In the genomic region with DNA sequence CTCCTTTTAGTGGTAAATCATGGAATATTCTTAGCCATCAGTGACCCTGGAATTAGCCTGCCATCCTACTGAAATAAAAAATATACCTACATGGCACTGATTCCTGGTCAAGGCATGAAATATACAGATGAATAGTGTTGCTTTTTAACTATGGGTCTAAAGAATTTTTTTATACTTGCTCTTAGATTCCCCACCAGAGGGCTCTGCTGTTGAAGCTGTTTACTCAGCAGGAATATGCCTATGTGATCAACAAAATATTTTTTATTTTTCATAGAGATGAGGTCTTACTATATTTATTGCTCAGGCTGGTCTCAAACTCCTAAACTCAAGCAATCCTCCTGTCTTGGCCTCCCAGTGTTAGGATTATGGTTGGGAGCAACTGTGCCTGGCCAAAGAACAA, we compare ENCODE assay signal across 12 cellular contexts. TPM values are rescaled to one million over a fixed set of nuclear protein-coding genes. Genes with fewer than 3 reads are reported as not detected.
DNase-seq lines count a peak whose midpoint lies in the region; ATAC-seq and TF ChIP-seq lines count a peak whose summit lies in the region.
"Had no signal": no experiment of that assay in that cellular context is flagged by ENCODE, and none has a peak within 500 bp of the region (broad histone marks: within the 10 kb centered on the region; RNA-seq: fewer than 3 reads in every experiment).

No MANE protein-coding gene starts in this region.

- H3F3A ChIP-seq in GM23248 (ENCODE audit: insufficient read depth) = no peaks in the 10 kb centered on the region
- H3F3A ChIP-seq in SU-DHL-6 (ENCODE audit: insufficient read depth) = 0 out of 2 replicates have a peak, but pooled peaks cover 6% of the 10 kb centered on the region

- no peak for TF ChIP-seq POLR2A in testis (IDR thresholded peaks at IDR 0.05)

- TF ChIP-seq CTCF in AG04449 (IDR thresholded peaks at IDR 0.05; ENCODE audit: insufficient read depth, low read length, missing control alignments) = peak; percentile 2
- TF ChIP-seq CTCF in SU-DHL-6 (IDR thresholded peaks at IDR 0.05; ENCODE audit: insufficient read depth, low read length, poor library complexity, severe bottlenecking) = peak; percentile 38
- peak; percentile 48 for TF ChIP-seq CTCF in fibroblast of villous mesenchyme (IDR thresholded peaks at IDR 0.05; ENCODE audit: insufficient read depth, low read depth, low read length)
- peak in 1 of 3 experiments; percentile 37 for TF ChIP-seq CTCF in testis (IDR thresholded peaks at IDR 0.05)

- in situ Hi-C loops in GM23248 (cut with MboI) = no loop called here

- intact Hi-C loops in testis (cut with DNase I; ENCODE audit: low total_unique reads) = no loop called here

- H3K4me2 ChIP-seq in GM23248 (ENCODE audit: unreplicated experiment) (no peak overlapping the region), SU-DHL-6 (ENCODE audit: low read depth, low read length, poor library complexity, severe bottlenecking) (no peak overlapping the region)

- H3K79me2 ChIP-seq in GM23248 (ENCODE audit: insufficient read depth) (no peaks in the 10 kb centered on the region), SU-DHL-6 (ENCODE audit: insufficient read depth, low read length) (no peaks in the 10 kb centered on the region)

- H2AFZ ChIP-seq in GM23248 (no peak overlapping the region), SU-DHL-6 (ENCODE audit: low read depth, low read length, severe bottlenecking) (no peak overlapping the region)

- DNase-seq in AG04449 (ENCODE audit: low read depth, low spot score) (no peak), GM23248 (peak; percentile 52), fibroblast of villous mesenchyme (ENCODE audit: low read depth) (peak; percentile 34), ecto neural progenitor cell (ENCODE audit: low spot score) (no peak), NCI-H524 (lab: John Stamatoyannopoulos, UW) (no peak), testis (no peak)
- DNase-seq: activated effector memory CD4-positive, alpha-beta T cell treated with Interleukin-2 at 50 U/mL for 16 hours; NCI-H1092; pancreas had no signal

- H3K4me3 ChIP-seq in AG04449 (ENCODE audit: low read depth, low read length) (no peak overlapping the region), GM23248 (no peak overlapping the region), SU-DHL-6 (ENCODE audit: insufficient read depth, low read length, poor library complexity, severe bottlenecking) (no peak overlapping the region), fibroblast of villous mesenchyme (ENCODE audit: low read depth, low read length) (no peak overlapping the region), testis (no peak overlapping the region)
- H3K4me3 ChIP-seq: pancreas had no signal

- H3K36me3 ChIP-seq in GM23248 (ENCODE audit: low read depth) = 0 out of 2 replicates have a peak, but pooled peaks cover 10% of the 10 kb centered on the region
- H3K36me3 ChIP-seq in SU-DHL-6 (ENCODE audit: low read length) = no peaks in the 10 kb centered on the region; the same call in 1 of the 2 replicates
- no peaks in the 10 kb centered on the region for H3K36me3 ChIP-seq in testis (ENCODE audit: low read depth, missing control alignments)

- H3K27ac ChIP-seq in GM23248 (no peak overlapping the region), SU-DHL-6 (ENCODE audit: low read depth, low read length) (no peak overlapping the region), testis (no peak overlapping the region)
- H3K27ac ChIP-seq: pancreas had no signal

- H3K9me2 ChIP-seq in GM23248 (ENCODE audit: insufficient read depth) (no peaks in the 10 kb centered on the region), SU-DHL-6 (replicated peaks; ENCODE audit: insufficient read depth, low read length) (no peaks in the 10 kb centered on the region)

- H3K9ac ChIP-seq in GM23248 (no peak overlapping the region), SU-DHL-6 (ENCODE audit: low read length) (no peak overlapping the region)

- POLR2A ChIA-PET in AG04449 (lab: Yijun Ruan, JAX) = no interaction called here

- H3K4me1 ChIP-seq in GM23248 (ENCODE audit: insufficient read depth) (no peaks in the 10 kb centered on the region), testis (no peaks in the 10 kb centered on the region)
- H3K4me1 ChIP-seq: pancreas had no signal

- H3K27me3 ChIP-seq in GM23248 (replicated peaks; ENCODE audit: insufficient read depth) = no peaks in the 10 kb centered on the region
- no peaks in the 10 kb centered on the region for H3K27me3 ChIP-seq in SU-DHL-6 (ENCODE audit: low read length)
- no peaks in the 10 kb centered on the region for H3K27me3 ChIP-seq in testis
- H3K27me3 ChIP-seq: pancreas had no signal

- CTCF ChIA-PET in AG04449 (lab: Yijun Ruan, JAX) = interaction anchor here (0.6 to 2.6 kb wide), 9 partner anchors 8 to 794 kb away, joined by 3 to 16 read pairs (median 4); no protein-coding TSS in a partner anchor

- H4K20me1 ChIP-seq in GM23248 (ENCODE audit: insufficient read depth) = no peaks in the 10 kb centered on the region
- H4K20me1 ChIP-seq in SU-DHL-6 (ENCODE audit: low read depth, low read length) = no peaks in the 10 kb centered on the region

- H3K9me3 ChIP-seq in GM23248 (ENCODE audit: low read depth) (no peaks in the 10 kb centered on the region), SU-DHL-6 (ENCODE audit: insufficient read depth, low read length) (no peaks in the 10 kb centered on the region), testis (no peaks in the 10 kb centered on the region)
- H3K9me3 ChIP-seq: pancreas had no signal

- ATAC-seq in GM21786 (IDR thresholded peaks at IDR 0.05; ENCODE audit: unreplicated experiment) = no peak
- ATAC-seq: Panc1, pancreas had no signal

RNA-seq across cellular contexts. Expression of a gene that starts 13.5 kb away (rescaled TPM):
- 15.7 and 20.1 TPM in 2 replicates for total RNA-seq in GM23248 (2014; rRNA removed; shearing (Covaris generic))
- polyA plus RNA-seq in GM23248 (2016; fragmentation: Nextera tagmentation; extraction: Ambion mirVana) (22.1 and 22.4 TPM in 2 replicates), testis (ENCODE audit: insufficient read depth, low read depth, low replicate concordance) (40.2 TPM)
- total RNA-seq in fibroblast of villous mesenchyme (12.2 and 16.4 TPM in 2 replicates), testis (10 to 100 TPM; 22.3 to 30.2 TPM)

RNA-seq across cellular contexts. Expression of a gene that starts 32.6 kb away (rescaled TPM):
- 15.8 and 18.2 TPM in 2 replicates for total RNA-seq in GM23248 (2014; rRNA removed; shearing (Covaris generic))
- polyA plus RNA-seq in GM23248 (2016; fragmentation: Nextera tagmentation; extraction: Ambion mirVana) (3.3 and 3.4 TPM in 2 replicates), testis (ENCODE audit: insufficient read depth, low read depth, low replicate concordance) (122 TPM)
- total RNA-seq in fibroblast of villous mesenchyme (28.7 and 43.6 TPM in 2 replicates), testis (10 to 100 TPM; 38.4 to 44.3 TPM)

Comparison
In these comparisons a context has a peak if more than half of its experiments do, and no peak if none do; other contexts are left out.
1. DNase-seq: peak in GM23248 (single experiment) and fibroblast of villous mesenchyme (single experiment); none in AG04449 (single experiment), ecto neural progenitor cell (single experiment), NCI-H524 (0 of 2) and testis (single experiment).